16 cellular contexts compared by ENCODE assay signal in the genomic region with DNA sequence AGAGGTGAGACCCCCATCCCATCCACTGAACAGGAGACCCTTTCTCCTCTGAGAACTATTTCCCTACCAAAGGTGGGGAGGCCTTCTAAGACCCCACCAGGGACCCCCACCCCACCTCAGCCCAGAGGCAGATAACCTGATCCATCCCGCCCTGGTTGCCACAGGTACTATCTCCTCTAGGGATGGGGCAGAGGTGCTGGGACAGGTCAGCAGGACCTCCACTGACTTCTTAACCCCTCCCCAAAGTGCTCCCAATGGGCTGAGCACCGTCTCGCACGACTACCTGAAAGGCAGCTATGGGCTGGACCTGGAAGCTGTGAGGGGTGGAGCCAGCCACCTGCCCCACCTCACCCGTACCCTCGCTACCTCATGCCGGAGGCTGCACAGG. TPM values are rescaled to one million over a fixed set of nuclear protein-coding genes. Genes with fewer than 3 reads are reported as not detected.
"Had no signal": no experiment of that assay in that cellular context is flagged by ENCODE, and none has a peak within 500 bp of the region (broad histone marks: within the 10 kb centered on the region; RNA-seq: fewer than 3 reads in every experiment).

No MANE protein-coding gene starts in this region.

- H3K27me3 Mint-ChIP-seq: activated naive CD8-positive, alpha-beta T cell treated with anti-CD3 and anti-CD28 coated beads, Interleukin-2, amount 50 U/mL, for 24 hours; naive thymus-derived CD8-positive, alpha-beta T cell; stimulated activated naive CD8-positive, alpha-beta T cell treated with anti-CD3 and anti-CD28 coated beads, Interleukin-15, amount 100 ng/mL, for 72 hours had no signal

- DNase-seq: activated CD4-positive, CD25-positive, alpha-beta regulatory T cell; activated naive CD8-positive, alpha-beta T cell treated with anti-CD3 and anti-CD28 coated beads, Interleukin-2, amount 50 U/mL, for 24 hours; cortex of kidney; effector memory CD4-positive, alpha-beta T cell; erythroblast; left cardiac atrium; mucosa of descending colon; stimulated activated CD4-positive, alpha-beta T cell treated with anti-CD3 and anti-CD28 coated beads, Interleukin-2, amount 100 ng/mL, for 48 hours; stimulated activated naive CD8-positive, alpha-beta T cell treated with anti-CD3 and anti-CD28 coated beads, Interleukin-15, amount 100 ng/mL, for 72 hours; thyroid gland had no signal

- H3K9me3 ChIP-seq: mucosa of descending colon, ovary, thyroid gland had no signal

- H3K4me3 ChIP-seq: mucosa of descending colon, ovary, thyroid gland had no signal

- H3K4me3 Mint-ChIP-seq: activated naive CD8-positive, alpha-beta T cell treated with anti-CD3 and anti-CD28 coated beads, Interleukin-2, amount 50 U/mL, for 24 hours; stimulated activated naive CD8-positive, alpha-beta T cell treated with anti-CD3 and anti-CD28 coated beads, Interleukin-15, amount 100 ng/mL, for 72 hours; T-helper 1 cell treated with Interleukin-12 subunit alpha and Interleukin-12 subunit beta and Interleukin-4 antibody, amounts not matched to agents 30 μg/mL and 1 μg/mL, for 36 hours had no signal

- H3K27me3 ChIP-seq: ovary, thyroid gland had no signal

- ATAC-seq: activated naive CD8-positive, alpha-beta T cell treated with anti-CD3 and anti-CD28 coated beads, Interleukin-2, amount 50 U/mL, for 24 hours; left cardiac atrium; mucosa of descending colon; naive thymus-derived CD8-positive, alpha-beta T cell; stimulated activated naive CD8-positive, alpha-beta T cell treated with anti-CD3 and anti-CD28 coated beads, Interleukin-15, amount 100 ng/mL, for 72 hours had no signal

- H3K36me3 ChIP-seq: ovary had no signal

- H3K27ac ChIP-seq: ovary, thyroid gland had no signal

- H3K9me3 Mint-ChIP-seq: activated naive CD8-positive, alpha-beta T cell treated with anti-CD3 and anti-CD28 coated beads, Interleukin-2, amount 50 U/mL, for 24 hours; naive thymus-derived CD8-positive, alpha-beta T cell; stimulated activated naive CD8-positive, alpha-beta T cell treated with anti-CD3 and anti-CD28 coated beads, Interleukin-15, amount 100 ng/mL, for 72 hours; T-helper 1 cell treated with Interleukin-12 subunit alpha and Interleukin-12 subunit beta and Interleukin-4 antibody, amounts not matched to agents 30 μg/mL and 1 μg/mL, for 36 hours had no signal

- H3K27ac Mint-ChIP-seq: activated naive CD8-positive, alpha-beta T cell treated with anti-CD3 and anti-CD28 coated beads, Interleukin-2, amount 50 U/mL, for 24 hours; T-helper 1 cell treated with Interleukin-12 subunit alpha and Interleukin-12 subunit beta and Interleukin-4 antibody, amounts not matched to agents 30 μg/mL and 1 μg/mL, for 36 hours had no signal

RNA-seq across cellular contexts. Expression of a gene that starts 12.2 kb away (rescaled TPM):
- total RNA-seq: glomerular endothelial cell, mammary epithelial cell had no signal
- polyA plus RNA-seq: mammary epithelial cell; naive thymus-derived CD8-positive, alpha-beta T cell had no signal

RNA-seq across cellular contexts. Expression of a gene that starts 15.1 kb away (rescaled TPM):
- total RNA-seq: cardiac septum; glomerular endothelial cell; left cardiac atrium; mammary epithelial cell; naive thymus-derived CD8-positive, alpha-beta T cell; ovary; thyroid gland had no signal
- polyA plus RNA-seq: mammary epithelial cell; naive thymus-derived CD8-positive, alpha-beta T cell; ovary had no signal

RNA-seq across cellular contexts. Expression of a gene that starts 36.9 kb away (rescaled TPM):
- total RNA-seq: glomerular endothelial cell; left cardiac atrium; mucosa of descending colon; naive thymus-derived CD8-positive, alpha-beta T cell had no signal
- polyA plus RNA-seq: naive thymus-derived CD8-positive, alpha-beta T cell had no signal
